Comparison of ENCODE assay signal across 13 cellular contexts in the genomic region with DNA sequence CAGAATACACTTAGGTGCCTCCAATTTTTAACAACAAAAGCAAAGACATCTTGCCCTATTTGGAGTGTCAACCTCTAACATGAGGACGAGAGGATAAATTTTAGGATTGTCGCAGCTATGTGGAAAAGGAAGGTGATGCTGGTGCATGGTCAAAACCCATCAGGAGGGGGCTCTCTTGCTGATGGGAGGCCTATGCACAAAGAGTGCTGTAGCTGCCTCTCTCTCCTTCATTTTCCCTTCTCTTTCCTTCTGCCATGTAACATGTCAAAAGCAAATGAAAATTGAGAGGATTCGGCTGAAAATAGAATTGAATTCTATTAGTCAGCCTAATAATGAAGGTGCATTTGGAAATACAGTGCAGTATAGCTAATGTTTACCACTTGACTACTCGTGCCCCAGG.
DNase-seq lines count a peak whose midpoint lies in the region; ATAC-seq, FAIRE-seq and TF ChIP-seq lines count a peak whose summit lies in the region.
"Had no signal": no experiment of that assay in that cellular context is flagged by ENCODE, and none has a peak within 500 bp of the region (broad histone marks: within the 10 kb centered on the region; RNA-seq: fewer than 3 reads in every experiment).

No MANE protein-coding gene starts in this region.

- no peak for ATAC-seq in HG03469 (IDR thresholded peaks at IDR 0.05; ENCODE audit: unreplicated experiment)
- no peak for ATAC-seq in gastrocnemius medialis

- intact Hi-C loops in gastrocnemius medialis (cut with DNase I; ENCODE audit: low total_unique reads) = no loop called here

- FAIRE-seq in GM19239 (lab: Jason Lieb, UNC) = no peak
- FAIRE-seq: GM12891 had no signal

- TF ChIP-seq CTCF in 22Rv1 (IDR thresholded peaks at IDR 0.05) = peak; percentile 34
- TF ChIP-seq CTCF in gastrocnemius medialis (IDR thresholded peaks at IDR 0.05 in 4 of 5, conservative IDR thresholded peaks at IDR 0.05 in 1 of 5) = no peak

- H3K4me3 ChIP-seq in gastrocnemius medialis = no peak overlapping the region
- H3K4me3 ChIP-seq: BLaER1 treated with 17β-estradiol and CSF1 and Interleukin-3, amounts not matched to agents 10 nM and 100 nM had no signal

- DNase-seq in H4 (ENCODE audit: low spot score) = peak; percentile 23
- peak; percentile 56 for DNase-seq in SK-MEL-5 (ENCODE audit: low read depth, low spot score)
- DNase-seq in iPS-NIHi7 (ENCODE audit: extremely low spot score) = peak; percentile 67
- DNase-seq in gastrocnemius medialis = no peak
- DNase-seq in GM19239 (ENCODE audit: insufficient read length, low spot score) = no peak
- no peak for DNase-seq in SHP77 treated with DMSO at 0.1 percent for 48 hours (lab: John Stamatoyannopoulos, UW)
- DNase-seq: cerebellar nuclear complex, KBM-7, naive B cell had no signal

- no peaks in the 10 kb centered on the region for H3K27me3 ChIP-seq in gastrocnemius medialis
- H3K27me3 ChIP-seq: BLaER1 treated with 17β-estradiol and CSF1 and Interleukin-3, amounts not matched to agents 10 nM and 100 nM had no signal

- H3K9me3 ChIP-seq in gastrocnemius medialis = no peaks in the 10 kb centered on the region
- H3K9me3 ChIP-seq: BLaER1 treated with 17β-estradiol and CSF1 and Interleukin-3, amounts not matched to agents 10 nM and 100 nM had no signal

- no peaks in the 10 kb centered on the region for H3K36me3 ChIP-seq in gastrocnemius medialis
- H3K36me3 ChIP-seq: BLaER1 treated with 17β-estradiol and CSF1 and Interleukin-3, amounts not matched to agents 10 nM and 100 nM had no signal

- in situ Hi-C loops in SK-MEL-5 (cut with HindIII; ENCODE audit: low pct_unique_long_range_greater_than_20kb, low sequenced_read_pairs) (no loop called here), gastrocnemius medialis (cut with MboI; ENCODE audit: low sequenced_read_pairs in 4 of 4) (no loop called here)

- H3K4me1 ChIP-seq in gastrocnemius medialis = no peaks in the 10 kb centered on the region
- H3K4me1 ChIP-seq: BLaER1 treated with 17β-estradiol and CSF1 and Interleukin-3, amounts not matched to agents 10 nM and 100 nM had no signal

- no peak for TF ChIP-seq POLR2A in gastrocnemius medialis (IDR thresholded peaks at IDR 0.05)

- no peak overlapping the region for H3K27ac ChIP-seq in 22Rv1
- no peak overlapping the region for H3K27ac ChIP-seq in gastrocnemius medialis
- H3K27ac ChIP-seq: BLaER1 treated with 17β-estradiol and CSF1 and Interleukin-3, amounts not matched to agents 10 nM and 100 nM had no signal

Comparison
In these comparisons a context has a peak if more than half of its experiments do, and no peak if none do; other contexts are left out.
1. DNase-seq: peak in H4 (single experiment), SK-MEL-5 (single experiment) and iPS-NIHi7 (single experiment); none in gastrocnemius medialis (0 of 2), GM19239 (single experiment) and SHP77 treated with DMSO at 0.1 percent for 48 hours (single experiment).